Comparison of ENCODE assay signal across 10 cellular contexts in the genomic region with DNA sequence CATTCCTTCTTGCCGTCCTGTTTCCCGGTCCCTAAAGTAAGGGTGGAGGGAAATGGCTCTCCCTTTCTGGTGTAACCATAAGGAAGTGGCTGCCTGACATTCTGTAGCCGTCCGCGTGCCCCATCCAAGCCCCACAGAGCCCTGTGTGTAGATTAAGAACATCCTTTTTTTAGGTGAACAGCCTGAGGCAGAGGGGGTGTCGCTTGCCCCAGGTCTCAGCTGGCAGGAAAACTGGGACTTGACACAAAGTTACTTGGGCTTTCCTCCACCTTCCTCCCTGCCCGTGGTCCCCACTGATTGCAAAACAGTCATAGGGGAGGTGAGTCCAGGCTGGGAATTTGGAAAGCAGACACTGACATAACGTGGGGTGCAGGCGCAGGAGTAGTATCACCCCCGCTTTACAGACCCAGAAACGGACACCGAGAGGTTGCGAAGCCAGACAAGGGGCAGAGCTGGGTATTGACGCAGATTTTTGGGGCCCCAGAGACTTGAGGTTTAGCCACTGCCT. TPM values are rescaled to one million over a fixed set of nuclear protein-coding genes. Genes with fewer than 3 reads are reported as not detected.
DNase-seq lines count a peak whose midpoint lies in the region; ATAC-seq and TF ChIP-seq lines count a peak whose summit lies in the region.
"Had no signal": no experiment of that assay in that cellular context is flagged by ENCODE, and none has a peak within 500 bp of the region (broad histone marks: within the 10 kb centered on the region; RNA-seq: fewer than 3 reads in every experiment).

No MANE protein-coding gene starts in this region.

- peak overlapping the region in 2 of 3 donors; percentile 54 to 55 for H3K27ac Mint-ChIP-seq in CD4-positive, CD25-positive, alpha-beta regulatory T cell
- peak overlapping the region; percentile 46 to 74 for H3K27ac Mint-ChIP-seq in T-cell

- no peak for DNase-seq in CD4-positive, CD25-positive, alpha-beta regulatory T cell
- DNase-seq in T-cell, result no peak
- no peak for DNase-seq in esophagus muscularis mucosa (ENCODE audit: extremely low spot score)
- DNase-seq in osteoblast (ENCODE audit: insufficient read length, low spot score, missing footprints), result no peak
- no peak for DNase-seq in NCI-H1048 (lab: John Stamatoyannopoulos, UW)
- no peak for DNase-seq in effector CD4-positive, alpha-beta T cell
- no peak for DNase-seq in amniotic stem cell (lab: John Stamatoyannopoulos, UW)
- DNase-seq: SIG-M5 had no signal

- peaks cover 50% of the 10 kb centered on the region for H3K27me3 Mint-ChIP-seq in CD4-positive, CD25-positive, alpha-beta regulatory T cell
- peaks cover 3 to 10% of the 10 kb centered on the region in 2 donors for H3K27me3 Mint-ChIP-seq in T-cell

- no peak for TF ChIP-seq EP300 in esophagus muscularis mucosa (IDR thresholded peaks at IDR 0.05)

- H3K27ac ChIP-seq in CD4-positive, CD25-positive, alpha-beta regulatory T cell (ENCODE audit: insufficient read depth, low read length, poor library complexity, severe bottlenecking), result no peak overlapping the region
- H3K27ac ChIP-seq in esophagus muscularis mucosa (replicated peaks in 1 of 4) (peak overlapping the region; percentile 89 to 93 (median 92)), osteoblast (ENCODE audit: low read depth, low read length) (peak overlapping the region; percentile 8)

- H3K79me2 ChIP-seq in osteoblast (ENCODE audit: insufficient read depth, low read length), result no peaks in the 10 kb centered on the region

- no peaks in the 10 kb centered on the region for H3K36me3 Mint-ChIP-seq in CD4-positive, CD25-positive, alpha-beta regulatory T cell
- no peaks in the 10 kb centered on the region for H3K36me3 Mint-ChIP-seq in T-cell

- peaks cover 16% of the 10 kb centered on the region for H3K4me1 ChIP-seq in CD4-positive, CD25-positive, alpha-beta regulatory T cell (ENCODE audit: control insufficient read depth, insufficient read depth, low read length, poor library complexity, severe bottlenecking)
- H3K4me1 ChIP-seq in esophagus muscularis mucosa (peaks cover 23 to 31% (median 28%) of the 10 kb centered on the region in 4 donors), osteoblast (ENCODE audit: insufficient read depth, low read length) (peaks cover 25% of the 10 kb centered on the region)

- POLR2A ChIA-PET in T-cell (lab: Charles Lee), result interaction anchor here (0.6 to 0.7 kb wide), 2 partner anchors 271 to 461 kb away, joined by 3 to 5 read pairs; no protein-coding TSS in a partner anchor

- no peaks in the 10 kb centered on the region for H3K36me3 ChIP-seq in CD4-positive, CD25-positive, alpha-beta regulatory T cell (ENCODE audit: control insufficient read depth, insufficient read depth, low read length)
- no peaks in the 10 kb centered on the region for H3K36me3 ChIP-seq in esophagus muscularis mucosa
- no peaks in the 10 kb centered on the region for H3K36me3 ChIP-seq in osteoblast (ENCODE audit: insufficient read depth, low read length)

- H3K4me1 Mint-ChIP-seq in CD4-positive, CD25-positive, alpha-beta regulatory T cell, result peaks cover 0 to 28% (median 8%) of the 10 kb centered on the region in 4 donors
- H3K4me1 Mint-ChIP-seq in T-cell, result peaks cover 19 to 43% (median 28%) of the 10 kb centered on the region in 3 donors

- H3K4me3 Mint-ChIP-seq in CD4-positive, CD25-positive, alpha-beta regulatory T cell, result peak overlapping the region; percentile 38 to 82 (median 70)
- H3K4me3 Mint-ChIP-seq in T-cell, result peak overlapping the region; percentile 51 to 68 (median 53)

- TF ChIP-seq POLR2A in esophagus muscularis mucosa (IDR thresholded peaks at IDR 0.05; ENCODE audit: low read depth), result no peak

- H3K9me3 Mint-ChIP-seq in CD4-positive, CD25-positive, alpha-beta regulatory T cell, result no peaks in the 10 kb centered on the region
- no peaks in the 10 kb centered on the region for H3K9me3 Mint-ChIP-seq in T-cell

- WGBS in esophagus muscularis mucosa, result 79% methylated on average over 10 of the region's 14 CpGs

- H3K9me3 ChIP-seq in CD4-positive, CD25-positive, alpha-beta regulatory T cell (ENCODE audit: control insufficient read depth in 2 of 2, low read length in 2 of 2), result no peaks in the 10 kb centered on the region
- no peaks in the 10 kb centered on the region for H3K9me3 ChIP-seq in esophagus muscularis mucosa
- no peaks in the 10 kb centered on the region for H3K9me3 ChIP-seq in osteoblast (ENCODE audit: low read depth, low read length)
- H3K9me3 ChIP-seq: mucosa of descending colon had no signal

- H2AFZ ChIP-seq in osteoblast (ENCODE audit: low read length), result peak overlapping the region; percentile 11

- no peaks in the 10 kb centered on the region for H4K20me1 ChIP-seq in osteoblast (ENCODE audit: insufficient read depth, low read length)

- H3K4me3 ChIP-seq in CD4-positive, CD25-positive, alpha-beta regulatory T cell (ENCODE audit: low read depth, low read length), result peak overlapping the region; percentile 26
- H3K4me3 ChIP-seq in esophagus muscularis mucosa, result peak overlapping the region; percentile 57 to 63 (median 59)
- H3K4me3 ChIP-seq in osteoblast (ENCODE audit: insufficient read depth, low read length), result no peak overlapping the region
- H3K4me3 ChIP-seq: mucosa of descending colon had no signal

- TF ChIP-seq CTCF in esophagus muscularis mucosa (IDR thresholded peaks at IDR 0.05) (no peak), osteoblast (IDR thresholded peaks at IDR 0.05; ENCODE audit: extremely low read depth, low read depth, low read length) (no peak)

- ATAC-seq in CD4-positive, CD25-positive, alpha-beta regulatory T cell (ENCODE audit: low read depth in 2 of 2), result peak in 1 of 2 donors; percentile 6
- ATAC-seq in T-cell (replicated peaks in 1 of 4), result peak; percentile 36 to 44 (median 38)
- ATAC-seq in GM21529 (IDR thresholded peaks at IDR 0.05; ENCODE audit: unreplicated experiment), result no peak

- CTCF ChIA-PET in T-cell (lab: Charles Lee), result no interaction called here

- peak overlapping the region; percentile 58 for H3K4me2 ChIP-seq in osteoblast (ENCODE audit: insufficient read depth, low read length)

- intact Hi-C loops in esophagus muscularis mucosa (cut with DNase I), result no loop called here

- H3K27me3 ChIP-seq in CD4-positive, CD25-positive, alpha-beta regulatory T cell (ENCODE audit: control insufficient read depth, insufficient read depth, low read length), result no peaks in the 10 kb centered on the region
- no peaks in the 10 kb centered on the region for H3K27me3 ChIP-seq in esophagus muscularis mucosa
- H3K27me3 ChIP-seq in osteoblast (ENCODE audit: insufficient read depth, low read length), result no peaks in the 10 kb centered on the region

RNA-seq across cellular contexts. Expression of a gene that starts 22.8 kb away (rescaled TPM):
- not detected for total RNA-seq in CD4-positive, CD25-positive, alpha-beta regulatory T cell
- not detected for polyA plus RNA-seq in CD4-positive, CD25-positive, alpha-beta regulatory T cell
- total RNA-seq in T-cell, result not detected
- under 1 TPM in 1 of 4 donors, not detected in 3; 0.34 TPM for total RNA-seq in esophagus muscularis mucosa
- total RNA-seq in osteoblast, result under 0.01 and 0.36 TPM in 2 replicates
- total RNA-seq: mucosa of descending colon had no signal

RNA-seq across cellular contexts. Expression of a gene that starts 27.8 kb away (rescaled TPM):
- total RNA-seq in CD4-positive, CD25-positive, alpha-beta regulatory T cell, result 37.4 TPM
- polyA plus RNA-seq in CD4-positive, CD25-positive, alpha-beta regulatory T cell, result 10 to 100 TPM; 41.9 to 56.7 (median 52.8) TPM
- total RNA-seq in T-cell, result 10 to 100 TPM; 31.0 to 45.0 (median 40.3) TPM
- 10 to 100 TPM; 20.3 to 33.3 (median 31.9) TPM for total RNA-seq in esophagus muscularis mucosa
- 26.4 and 28.6 TPM in 2 replicates for total RNA-seq in osteoblast

RNA-seq across cellular contexts. Expression of a gene that starts 43.8 kb away (rescaled TPM):
- total RNA-seq in CD4-positive, CD25-positive, alpha-beta regulatory T cell, result 27.8 TPM
- polyA plus RNA-seq in CD4-positive, CD25-positive, alpha-beta regulatory T cell, result 10 to 100 TPM; 21.7 to 26.9 (median 23.7) TPM
- total RNA-seq in T-cell (10 to 100 TPM; 28.3 to 35.2 (median 30.8) TPM), esophagus muscularis mucosa (10 to 100 TPM; 13.3 to 30.0 (median 22.0) TPM), osteoblast (21.0 and 23.9 TPM in 2 replicates)
